In the genomic region with DNA sequence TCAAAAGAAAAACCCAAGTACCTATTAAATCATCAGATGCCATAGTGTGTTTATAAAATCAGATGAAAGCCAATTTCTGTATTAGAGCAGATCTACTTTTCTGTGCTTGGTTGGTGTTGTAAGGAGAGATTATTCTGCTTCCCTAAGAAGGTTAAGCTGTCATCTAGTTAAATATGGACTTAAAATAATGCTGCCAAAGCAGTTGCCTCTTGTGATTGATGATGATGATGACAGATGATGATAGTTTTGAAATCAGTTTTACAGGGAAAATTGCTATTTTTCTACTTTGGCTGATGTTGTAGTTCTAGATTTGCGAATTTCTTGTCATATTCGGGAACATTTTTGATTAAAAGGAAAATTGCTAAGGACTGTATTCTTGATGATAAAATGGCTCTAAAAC, we compare ENCODE assay signal across 27 cellular contexts.
"Had no signal": no experiment of that assay in that cellular context is flagged by ENCODE, and none has a peak within 500 bp of the region (broad histone marks: within the 10 kb centered on the region; RNA-seq: fewer than 3 reads in every experiment).

No MANE protein-coding gene starts in this region.

- H3K4me3 ChIP-seq: pancreas, prostate gland, right lobe of liver, sigmoid colon, stomach, thoracic aorta, thyroid gland, tibial nerve, upper lobe of right lung, uterus had no signal

- H3K27me3 Mint-ChIP-seq: naive B cell; stimulated activated naive B cell treated with anti-CD40 and anti-IgM and Interleukin-4, amounts not matched to agents 10 μg/mL and 1 μg/mL and 100 μg/mL, for 72 hours; stimulated activated naive CD8-positive, alpha-beta T cell treated with anti-CD3 and anti-CD28 coated beads, Interleukin-15, Interleukin-2, amounts not matched to agents 100 ng/mL and 50 ng/mL, for 24 hours had no signal

- ATAC-seq: natural killer cell; pancreas; right cardiac atrium; right lobe of liver; stimulated activated effector memory CD8-positive, alpha-beta T cell treated with anti-CD3 and anti-CD28 coated beads, Interleukin-12 subunit alpha, Interleukin-12 subunit beta, amount 100 ng/mL, for 72 hours; stimulated activated naive B cell treated with anti-CD40 and anti-IgM and Interleukin-4, amounts not matched to agents 10 μg/mL and 1 μg/mL and 100 μg/mL, for 72 hours; upper lobe of right lung had no signal

- H3K4me1 ChIP-seq: pancreas, prostate gland, right lobe of liver, sigmoid colon, stomach, upper lobe of right lung, uterus had no signal

- DNase-seq: naive B cell; natural killer cell; nucleus accumbens; pancreas; right cardiac atrium; right lobe of liver; sigmoid colon; small intestine; stimulated activated CD4-positive, alpha-beta T cell treated with anti-CD3 and anti-CD28 coated beads, Interleukin-15, amount 100 ng/mL, for 24 hours; stimulated activated CD4-positive, alpha-beta T cell treated with anti-CD3 and anti-CD28 coated beads, Interleukin-2, amount 100 ng/mL, for 24 hours; stimulated activated CD4-positive, alpha-beta T cell treated with anti-CD3 and anti-CD28 coated beads, Interleukin-2, amount 100 ng/mL, for 48 hours; stimulated activated CD4-positive, alpha-beta T cell treated with anti-CD3 and anti-CD28 coated beads, Interleukin-4, amount 100 ng/mL, for 24 hours; stimulated activated naive B cell treated with anti-CD40 and anti-IgM and Interleukin-4, amounts not matched to agents 10 μg/mL and 1 μg/mL and 100 μg/mL, for 72 hours; stimulated activated naive CD4-positive, alpha-beta T cell treated with Interleukin-2 at 50 U/mL for 16 hours; stomach; thyroid gland; trophoblast cell; upper lobe of right lung; uterus had no signal

- H3K4me1 Mint-ChIP-seq: naive B cell; natural killer cell; nephron; neural crest cell; stimulated activated effector memory CD8-positive, alpha-beta T cell treated with anti-CD3 and anti-CD28 coated beads, Interleukin-12 subunit alpha, Interleukin-12 subunit beta, amount 100 ng/mL, for 72 hours; stimulated activated naive B cell treated with anti-CD40 and anti-IgM and Interleukin-4, amounts not matched to agents 10 μg/mL and 1 μg/mL and 100 μg/mL, for 72 hours had no signal

- H3K9me3 ChIP-seq: neutrophil, pancreas, prostate gland, right lobe of liver, sigmoid colon, stomach, thoracic aorta, thyroid gland, tibial nerve, upper lobe of right lung, uterus had no signal

- H3K27ac ChIP-seq: neutrophil, pancreas, prostate gland, right lobe of liver, sigmoid colon, stomach, thoracic aorta, thyroid gland, tibial nerve, upper lobe of right lung, uterus had no signal

- H3K27me3 ChIP-seq: neutrophil, pancreas, right lobe of liver, sigmoid colon, stomach, thyroid gland, tibial nerve, upper lobe of right lung, uterus had no signal

- H3K36me3 Mint-ChIP-seq: naive B cell; natural killer cell; stimulated activated effector memory CD8-positive, alpha-beta T cell treated with anti-CD3 and anti-CD28 coated beads, Interleukin-12 subunit alpha, Interleukin-12 subunit beta, amount 100 ng/mL, for 72 hours; stimulated activated naive B cell treated with anti-CD40 and anti-IgM and Interleukin-4, amounts not matched to agents 10 μg/mL and 1 μg/mL and 100 μg/mL, for 72 hours had no signal

- H3K4me3 Mint-ChIP-seq: naive B cell; natural killer cell; nephron; neural crest cell; stimulated activated effector memory CD8-positive, alpha-beta T cell treated with anti-CD3 and anti-CD28 coated beads, Interleukin-12 subunit alpha, Interleukin-12 subunit beta, amount 100 ng/mL, for 72 hours; stimulated activated naive B cell treated with anti-CD40 and anti-IgM and Interleukin-4, amounts not matched to agents 10 μg/mL and 1 μg/mL and 100 μg/mL, for 72 hours; stimulated activated naive CD8-positive, alpha-beta T cell treated with anti-CD3 and anti-CD28 coated beads, Interleukin-15, Interleukin-2, amounts not matched to agents 100 ng/mL and 50 ng/mL, for 24 hours had no signal

- H3K36me3 ChIP-seq: neutrophil, pancreas, prostate gland, right lobe of liver, sigmoid colon, stomach, thoracic aorta, thyroid gland, tibial nerve, upper lobe of right lung, uterus had no signal

- H3K27ac Mint-ChIP-seq: naive B cell; natural killer cell; nephron; stimulated activated effector memory CD8-positive, alpha-beta T cell treated with anti-CD3 and anti-CD28 coated beads, Interleukin-12 subunit alpha, Interleukin-12 subunit beta, amount 100 ng/mL, for 72 hours; stimulated activated naive B cell treated with anti-CD40 and anti-IgM and Interleukin-4, amounts not matched to agents 10 μg/mL and 1 μg/mL and 100 μg/mL, for 72 hours; stimulated activated naive CD8-positive, alpha-beta T cell treated with anti-CD3 and anti-CD28 coated beads, Interleukin-15, Interleukin-2, amounts not matched to agents 100 ng/mL and 50 ng/mL, for 24 hours had no signal

- H3K9me3 Mint-ChIP-seq: nephron; neural crest cell; stimulated activated effector memory CD8-positive, alpha-beta T cell treated with anti-CD3 and anti-CD28 coated beads, Interleukin-12 subunit alpha, Interleukin-12 subunit beta, amount 100 ng/mL, for 72 hours; stimulated activated naive CD8-positive, alpha-beta T cell treated with anti-CD3 and anti-CD28 coated beads, Interleukin-15, Interleukin-2, amounts not matched to agents 100 ng/mL and 50 ng/mL, for 24 hours had no signal
